In genomic region chr5:141375444-141376155, GRCh38 we compare ENCODE assay signal across 10 cellular contexts. TPM values are rescaled to one million over a fixed set of nuclear protein-coding genes. Genes with fewer than 3 reads are reported as not detected.
DNase-seq lines count a peak whose midpoint lies in the region; ATAC-seq and TF ChIP-seq lines count a peak whose summit lies in the region.
"Not testable (repeated sequence)": the region's sequence is repeated elsewhere in the genome, so short reads cannot be mapped to it uniquely, and the experiment has no call there.
"Had no signal": no experiment of that assay in that cellular context is flagged by ENCODE, and none has a peak within 500 bp of the region (broad histone marks: within the 10 kb centered on the region; RNA-seq: fewer than 3 reads in every experiment).

No MANE protein-coding gene starts in this region.

- H3K27me3 ChIP-seq in GM23338 (ENCODE audit: insufficient read depth): not testable (repeated sequence)
- H3K27me3 ChIP-seq in subcutaneous abdominal adipose tissue (ENCODE audit: control insufficient read depth in 5 of 5, insufficient read depth in 4 of 5, low read length in 5 of 5): peaks cover 0 to 11% (median 9%) of the 10 kb centered on the region in 5 donors

- peak; percentile 41 for TF ChIP-seq CTCF in C4-2B (conservative IDR thresholded peaks at IDR 0.05)
- peak; percentile 50 to 51 for TF ChIP-seq CTCF in GM23338 (conservative IDR thresholded peaks at IDR 0.05; ENCODE audit: low read depth in 2 of 2)
- 0 out of 2 replicates have a peak, but pooled peaks have one; percentile 21 for TF ChIP-seq CTCF in WTC11 (IDR thresholded peaks at IDR 0.05)
- not testable (repeated sequence) for TF ChIP-seq CTCF in coronary artery (IDR thresholded peaks at IDR 0.05)

- not testable (repeated sequence) for H3K79me2 ChIP-seq in GM23338 (replicated peaks; ENCODE audit: insufficient read depth)

- H3K27ac ChIP-seq in C4-2B; GM23338 (ENCODE audit: low read depth); coronary artery; subcutaneous abdominal adipose tissue (ENCODE audit: low read depth, low read length): not testable (repeated sequence)

- intact Hi-C loops in Right ventricle myocardium inferior (cut with DNase I): loop anchor here (1.0 kb wide), 1 partner anchor 20 kb away; no protein-coding TSS in a partner anchor

- not testable (repeated sequence) for H3K4me3 ChIP-seq in GM23338
- peak overlapping the region; percentile 12 for H3K4me3 ChIP-seq in coronary artery
- peak overlapping the region; percentile 29 to 59 (median 49) for H3K4me3 ChIP-seq in subcutaneous abdominal adipose tissue (ENCODE audit: low read depth in 1 of 5, low read length in 5 of 5)

- not testable (repeated sequence) for H3K36me3 ChIP-seq in GM23338 (ENCODE audit: insufficient read depth); subcutaneous abdominal adipose tissue (ENCODE audit: control insufficient read depth in 5 of 5, insufficient read depth in 5 of 5, low read length in 5 of 5)

- POLR2A ChIA-PET in WTC11 (lab: Charles Lee): not testable (repeated sequence)

- not testable (repeated sequence) for H2AFZ ChIP-seq in GM23338

- not testable (repeated sequence) for H3K4me1 ChIP-seq in GM23338 (ENCODE audit: insufficient read depth); subcutaneous abdominal adipose tissue (ENCODE audit: control insufficient read depth in 5 of 5, insufficient read depth in 5 of 5, low read length in 5 of 5)

- peaks cover 64% of the 10 kb centered on the region for H3K9me3 Mint-ChIP-seq in GM23338
- peaks cover 53% of the 10 kb centered on the region for H3K9me3 Mint-ChIP-seq in WTC11

- H3K4me1 Mint-ChIP-seq in GM23338, WTC11: not testable (repeated sequence)

- not testable (repeated sequence) for H4K20me1 ChIP-seq in GM23338 (replicated peaks; ENCODE audit: insufficient read depth)

- not testable (repeated sequence) for H3F3A ChIP-seq in GM23338 (replicated peaks; ENCODE audit: low read depth)

- DNase-seq in GM23338 (ENCODE audit: low spot score): peak; percentile 34
- peak; percentile 11 for DNase-seq in NCI-H69 (lab: John Stamatoyannopoulos, UW)
- not testable (repeated sequence) for DNase-seq in WTC11 (ENCODE audit: low spot score); coronary artery (ENCODE audit: low spot score); Right ventricle myocardium inferior (ENCODE audit: missing footprints)

- H3K9ac ChIP-seq in subcutaneous abdominal adipose tissue (ENCODE audit: low read length in 5 of 5): not testable (repeated sequence)

- not testable (repeated sequence) for H3K27ac Mint-ChIP-seq in GM23338, WTC11

- peaks cover 52 to 73% (median 70%) of the 10 kb centered on the region in 5 donors for H3K9me3 ChIP-seq in subcutaneous abdominal adipose tissue (ENCODE audit: control insufficient read depth in 5 of 5, low read length in 5 of 5)

- H3K36me3 Mint-ChIP-seq in GM23338 (ENCODE audit: low read depth) (peaks cover 60% of the 10 kb centered on the region), WTC11 (peaks cover 54% of the 10 kb centered on the region)

- H3K27me3 Mint-ChIP-seq in GM23338 (ENCODE audit: insufficient read depth, low read depth, poor library complexity); WTC11 (ENCODE audit: low read depth): not testable (repeated sequence)

- H3K4me3 Mint-ChIP-seq in GM23338, WTC11: not testable (repeated sequence)

- H3K4me2 ChIP-seq in GM23338: not testable (repeated sequence)

- not testable (repeated sequence) for ATAC-seq in GM23338
- ATAC-seq in WTC11 (peak; percentile 41), Right ventricle myocardium inferior (peak; percentile 26)

- not testable (repeated sequence) for H3K9me2 ChIP-seq in GM23338 (ENCODE audit: insufficient read depth)

- CTCF ChIA-PET in WTC11 (lab: Charles Lee): interaction anchor here (0.6 to 2.6 kb wide), 6 partner anchors 12 to 188 kb away, joined by 3 to 19 read pairs (median 6); partner anchors contain the start of genes PCDHGA10 and PCDHGB4

RNA-seq across cellular contexts. Expression of gene PCDHGA6, which starts 1.9 kb away (rescaled TPM):
- total RNA-seq in GM23338 (2014; rRNA removed; shearing (Covaris generic)): 4.5 and 4.8 TPM in 2 replicates
- polyA plus RNA-seq in GM23338 (2016; fragmentation: Nextera tagmentation; extraction: Ambion mirVana): 0.99 and 1.2 TPM in 2 replicates
- total RNA-seq in WTC11 (2021) (2.6 to 3.3 TPM (median 3.0 TPM) in 3 replicates), Right ventricle myocardium inferior (6.0 TPM)
- total RNA-seq: H7 had no signal
- polyA plus RNA-seq: CD14-positive monocyte had no signal

RNA-seq across cellular contexts. Expression of gene PCDHGB3, which starts 5.6 kb away (rescaled TPM):
- 4.8 and 5.8 TPM in 2 replicates for total RNA-seq in GM23338 (2014; rRNA removed; shearing (Covaris generic))
- 0.24 and 0.26 TPM in 2 replicates for polyA plus RNA-seq in GM23338 (2016; fragmentation: Nextera tagmentation; extraction: Ambion mirVana)
- 3.3 to 4.2 TPM (median 3.5 TPM) in 3 replicates for total RNA-seq in WTC11 (2021)
- total RNA-seq in Right ventricle myocardium inferior: 7.3 TPM
- total RNA-seq: H7 had no signal
- polyA plus RNA-seq: CD14-positive monocyte had no signal

RNA-seq across cellular contexts. Expression of gene PCDHGA7, which starts 6.9 kb away (rescaled TPM):
- 2.9 and 4.4 TPM in 2 replicates for total RNA-seq in GM23338 (2014; rRNA removed; shearing (Covaris generic))
- polyA plus RNA-seq in GM23338 (2016; fragmentation: Nextera tagmentation; extraction: Ambion mirVana): 0.44 and 0.50 TPM in 2 replicates
- 1.6 to 2.8 TPM (median 2.1 TPM) in 3 replicates for total RNA-seq in WTC11 (2021)
- total RNA-seq in Right ventricle myocardium inferior: 7.2 TPM
- total RNA-seq: H7 had no signal
- polyA plus RNA-seq: CD14-positive monocyte had no signal

RNA-seq across cellular contexts. Expression of gene PCDHGA5, which starts 11.6 kb away (rescaled TPM):
- total RNA-seq in GM23338 (2014; rRNA removed; shearing (Covaris generic)): 2.9 and 3.1 TPM in 2 replicates
- 0.49 and 0.55 TPM in 2 replicates for polyA plus RNA-seq in GM23338 (2016; fragmentation: Nextera tagmentation; extraction: Ambion mirVana)
- total RNA-seq in WTC11 (2021) (2.0 to 2.5 TPM (median 2.4 TPM) in 3 replicates), Right ventricle myocardium inferior (5.7 TPM)
- total RNA-seq: CD8-positive, alpha-beta T cell; H7 had no signal
- polyA plus RNA-seq: CD14-positive monocyte had no signal

RNA-seq across cellular contexts. Expression of gene PCDHGB4, which starts 11.9 kb away (rescaled TPM):
- total RNA-seq in GM23338 (2014; rRNA removed; shearing (Covaris generic)): 13.0 and 16.6 TPM in 2 replicates
- 3.0 and 3.5 TPM in 2 replicates for polyA plus RNA-seq in GM23338 (2016; fragmentation: Nextera tagmentation; extraction: Ambion mirVana)
- total RNA-seq in WTC11 (2021): 7.8 to 9.1 TPM (median 8.8 TPM) in 3 replicates
- 4.6 TPM for total RNA-seq in Right ventricle myocardium inferior
- total RNA-seq: CD8-positive, alpha-beta T cell had no signal
- polyA plus RNA-seq: CD14-positive monocyte had no signal
